1 cellular context compared by ENCODE assay signal in genomic region chr16:30521873-30522641, GRCh38.
TF ChIP-seq lines count a peak whose summit lies in the region.

No MANE protein-coding gene starts in this region.

TF ChIP-seq in HepG2, 621 proteins besides CTCF, POLR2A, EP300 and RAD21 (continued from another document and continues in another):
- TF ChIP-seq FOXO4 (CRISPR knock-in tag; conservative IDR thresholded peaks at IDR 0.05) (no peak), RCOR2 (CRISPR knock-in tag; IDR thresholded peaks at IDR 0.05) (no peak; the same call in 1 of the 2 replicates), IRF9 (CRISPR knock-in tag; IDR thresholded peaks at IDR 0.05; ENCODE audit: borderline replicate concordance) (no peak), XRCC5 (optimal IDR thresholded peaks at IDR 0.05; ENCODE audit: low read length) (no peak), MAF1 (CRISPR knock-in tag; IDR thresholded peaks at IDR 0.05; ENCODE audit: borderline replicate concordance) (no peak), ZFP36 (IDR thresholded peaks at IDR 0.05; ENCODE audit: borderline replicate concordance, low read depth, low read length, partially characterized antibody) (no peak), TP53 (CRISPR knock-in tag; conservative IDR thresholded peaks at IDR 0.05) (no peak), HOXA7 (CRISPR knock-in tag; IDR thresholded peaks at IDR 0.05) (no peak), ZFP36L2 (CRISPR knock-in tag; IDR thresholded peaks at IDR 0.05) (no peak), PHF5A (CRISPR knock-in tag; IDR thresholded peaks at IDR 0.05; ENCODE audit: low read depth, unreplicated experiment) (peak; percentile 78), HNF4A (CRISPR knock-in tag; IDR thresholded peaks at IDR 0.05) (peak; percentile 16; the same call in 1 of the 2 replicates), HOXA9 (CRISPR knock-in tag; IDR thresholded peaks at IDR 0.05; ENCODE audit: borderline replicate concordance) (no peak), POLR2G (IDR thresholded peaks at IDR 0.05; ENCODE audit: low read depth, low read length) (no peak), MTF1 (CRISPR knock-in tag; IDR thresholded peaks at IDR 0.05) (no peak), HOXD1 (CRISPR knock-in tag; IDR thresholded peaks at IDR 0.05) (no peak), ZFP1 (CRISPR knock-in tag; IDR thresholded peaks at IDR 0.05) (no peak), DNMT1 (CRISPR knock-in tag; IDR thresholded peaks at IDR 0.05) (no peak), TEAD2 (CRISPR knock-in tag; IDR thresholded peaks at IDR 0.05) (no peak), FOXP1 (IDR thresholded peaks at IDR 0.05) (no peak), FOXP1 (CRISPR knock-in tag; IDR thresholded peaks at IDR 0.05) (peak; percentile 16; the same call in 1 of the 2 replicates), HMGXB3 (CRISPR knock-in tag; IDR thresholded peaks at IDR 0.05; ENCODE audit: borderline replicate concordance) (no peak; the same call in 1 of the 2 replicates), RFX3 (CRISPR knock-in tag; IDR thresholded peaks at IDR 0.05) (no peak), ZNF382 (CRISPR knock-in tag; IDR thresholded peaks at IDR 0.05; ENCODE audit: borderline replicate concordance) (no peak), SAFB2 (CRISPR knock-in tag; IDR thresholded peaks at IDR 0.05; ENCODE audit: borderline replicate concordance, low read depth) (no peak; the same call in 1 of the 2 replicates), NFE2 (CRISPR knock-in tag; IDR thresholded peaks at IDR 0.05) (no peak), ZNF784 (CRISPR knock-in tag; IDR thresholded peaks at IDR 0.05; ENCODE audit: borderline replicate concordance) (no peak), ERF (CRISPR knock-in tag; IDR thresholded peaks at IDR 0.05) (peak; percentile 59; the same call in 1 of the 2 replicates), FOXJ3 (CRISPR knock-in tag; IDR thresholded peaks at IDR 0.05; ENCODE audit: borderline replicate concordance) (no peak), SSRP1 (CRISPR knock-in tag; IDR thresholded peaks at IDR 0.05) (no peak), ZGPAT (CRISPR knock-in tag; IDR thresholded peaks at IDR 0.05) (no peak), KLF15 (CRISPR knock-in tag; IDR thresholded peaks at IDR 0.05; ENCODE audit: borderline replicate concordance) (no peak)
- TF ChIP-seq, protein P1, sequence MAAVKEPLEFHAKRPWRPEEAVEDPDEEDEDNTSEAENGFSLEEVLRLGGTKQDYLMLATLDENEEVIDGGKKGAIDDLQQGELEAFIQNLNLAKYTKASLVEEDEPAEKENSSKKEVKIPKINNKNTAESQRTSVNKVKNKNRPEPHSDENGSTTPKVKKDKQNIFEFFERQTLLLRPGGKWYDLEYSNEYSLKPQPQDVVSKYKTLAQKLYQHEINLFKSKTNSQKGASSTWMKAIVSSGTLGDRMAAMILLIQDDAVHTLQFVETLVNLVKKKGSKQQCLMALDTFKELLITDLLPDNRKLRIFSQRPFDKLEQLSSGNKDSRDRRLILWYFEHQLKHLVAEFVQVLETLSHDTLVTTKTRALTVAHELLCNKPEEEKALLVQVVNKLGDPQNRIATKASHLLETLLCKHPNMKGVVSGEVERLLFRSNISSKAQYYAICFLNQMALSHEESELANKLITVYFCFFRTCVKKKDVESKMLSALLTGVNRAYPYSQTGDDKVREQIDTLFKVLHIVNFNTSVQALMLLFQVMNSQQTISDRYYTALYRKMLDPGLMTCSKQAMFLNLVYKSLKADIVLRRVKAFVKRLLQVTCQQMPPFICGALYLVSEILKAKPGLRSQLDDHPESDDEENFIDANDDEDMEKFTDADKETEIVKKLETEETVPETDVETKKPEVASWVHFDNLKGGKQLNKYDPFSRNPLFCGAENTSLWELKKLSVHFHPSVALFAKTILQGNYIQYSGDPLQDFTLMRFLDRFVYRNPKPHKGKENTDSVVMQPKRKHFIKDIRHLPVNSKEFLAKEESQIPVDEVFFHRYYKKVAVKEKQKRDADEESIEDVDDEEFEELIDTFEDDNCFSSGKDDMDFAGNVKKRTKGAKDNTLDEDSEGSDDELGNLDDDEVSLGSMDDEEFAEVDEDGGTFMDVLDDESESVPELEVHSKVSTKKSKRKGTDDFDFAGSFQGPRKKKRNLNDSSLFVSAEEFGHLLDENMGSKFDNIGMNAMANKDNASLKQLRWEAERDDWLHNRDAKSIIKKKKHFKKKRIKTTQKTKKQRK (IDR thresholded peaks at IDR 0.05; ENCODE audit: low read length), result no peak
- TF ChIP-seq, protein P2, sequence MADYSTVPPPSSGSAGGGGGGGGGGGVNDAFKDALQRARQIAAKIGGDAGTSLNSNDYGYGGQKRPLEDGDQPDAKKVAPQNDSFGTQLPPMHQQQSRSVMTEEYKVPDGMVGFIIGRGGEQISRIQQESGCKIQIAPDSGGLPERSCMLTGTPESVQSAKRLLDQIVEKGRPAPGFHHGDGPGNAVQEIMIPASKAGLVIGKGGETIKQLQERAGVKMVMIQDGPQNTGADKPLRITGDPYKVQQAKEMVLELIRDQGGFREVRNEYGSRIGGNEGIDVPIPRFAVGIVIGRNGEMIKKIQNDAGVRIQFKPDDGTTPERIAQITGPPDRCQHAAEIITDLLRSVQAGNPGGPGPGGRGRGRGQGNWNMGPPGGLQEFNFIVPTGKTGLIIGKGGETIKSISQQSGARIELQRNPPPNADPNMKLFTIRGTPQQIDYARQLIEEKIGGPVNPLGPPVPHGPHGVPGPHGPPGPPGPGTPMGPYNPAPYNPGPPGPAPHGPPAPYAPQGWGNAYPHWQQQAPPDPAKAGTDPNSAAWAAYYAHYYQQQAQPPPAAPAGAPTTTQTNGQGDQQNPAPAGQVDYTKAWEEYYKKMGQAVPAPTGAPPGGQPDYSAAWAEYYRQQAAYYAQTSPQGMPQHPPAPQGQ (CRISPR knock-in tag; IDR thresholded peaks at IDR 0.05; ENCODE audit: borderline replicate concordance), result no peak; the same call in 1 of the 2 replicates
- TF ChIP-seq, protein P3, sequence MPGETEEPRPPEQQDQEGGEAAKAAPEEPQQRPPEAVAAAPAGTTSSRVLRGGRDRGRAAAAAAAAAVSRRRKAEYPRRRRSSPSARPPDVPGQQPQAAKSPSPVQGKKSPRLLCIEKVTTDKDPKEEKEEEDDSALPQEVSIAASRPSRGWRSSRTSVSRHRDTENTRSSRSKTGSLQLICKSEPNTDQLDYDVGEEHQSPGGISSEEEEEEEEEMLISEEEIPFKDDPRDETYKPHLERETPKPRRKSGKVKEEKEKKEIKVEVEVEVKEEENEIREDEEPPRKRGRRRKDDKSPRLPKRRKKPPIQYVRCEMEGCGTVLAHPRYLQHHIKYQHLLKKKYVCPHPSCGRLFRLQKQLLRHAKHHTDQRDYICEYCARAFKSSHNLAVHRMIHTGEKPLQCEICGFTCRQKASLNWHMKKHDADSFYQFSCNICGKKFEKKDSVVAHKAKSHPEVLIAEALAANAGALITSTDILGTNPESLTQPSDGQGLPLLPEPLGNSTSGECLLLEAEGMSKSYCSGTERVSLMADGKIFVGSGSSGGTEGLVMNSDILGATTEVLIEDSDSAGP (CRISPR knock-in tag; IDR thresholded peaks at IDR 0.05; ENCODE audit: borderline replicate concordance), result peak; percentile 64
- TF ChIP-seq, protein P4, sequence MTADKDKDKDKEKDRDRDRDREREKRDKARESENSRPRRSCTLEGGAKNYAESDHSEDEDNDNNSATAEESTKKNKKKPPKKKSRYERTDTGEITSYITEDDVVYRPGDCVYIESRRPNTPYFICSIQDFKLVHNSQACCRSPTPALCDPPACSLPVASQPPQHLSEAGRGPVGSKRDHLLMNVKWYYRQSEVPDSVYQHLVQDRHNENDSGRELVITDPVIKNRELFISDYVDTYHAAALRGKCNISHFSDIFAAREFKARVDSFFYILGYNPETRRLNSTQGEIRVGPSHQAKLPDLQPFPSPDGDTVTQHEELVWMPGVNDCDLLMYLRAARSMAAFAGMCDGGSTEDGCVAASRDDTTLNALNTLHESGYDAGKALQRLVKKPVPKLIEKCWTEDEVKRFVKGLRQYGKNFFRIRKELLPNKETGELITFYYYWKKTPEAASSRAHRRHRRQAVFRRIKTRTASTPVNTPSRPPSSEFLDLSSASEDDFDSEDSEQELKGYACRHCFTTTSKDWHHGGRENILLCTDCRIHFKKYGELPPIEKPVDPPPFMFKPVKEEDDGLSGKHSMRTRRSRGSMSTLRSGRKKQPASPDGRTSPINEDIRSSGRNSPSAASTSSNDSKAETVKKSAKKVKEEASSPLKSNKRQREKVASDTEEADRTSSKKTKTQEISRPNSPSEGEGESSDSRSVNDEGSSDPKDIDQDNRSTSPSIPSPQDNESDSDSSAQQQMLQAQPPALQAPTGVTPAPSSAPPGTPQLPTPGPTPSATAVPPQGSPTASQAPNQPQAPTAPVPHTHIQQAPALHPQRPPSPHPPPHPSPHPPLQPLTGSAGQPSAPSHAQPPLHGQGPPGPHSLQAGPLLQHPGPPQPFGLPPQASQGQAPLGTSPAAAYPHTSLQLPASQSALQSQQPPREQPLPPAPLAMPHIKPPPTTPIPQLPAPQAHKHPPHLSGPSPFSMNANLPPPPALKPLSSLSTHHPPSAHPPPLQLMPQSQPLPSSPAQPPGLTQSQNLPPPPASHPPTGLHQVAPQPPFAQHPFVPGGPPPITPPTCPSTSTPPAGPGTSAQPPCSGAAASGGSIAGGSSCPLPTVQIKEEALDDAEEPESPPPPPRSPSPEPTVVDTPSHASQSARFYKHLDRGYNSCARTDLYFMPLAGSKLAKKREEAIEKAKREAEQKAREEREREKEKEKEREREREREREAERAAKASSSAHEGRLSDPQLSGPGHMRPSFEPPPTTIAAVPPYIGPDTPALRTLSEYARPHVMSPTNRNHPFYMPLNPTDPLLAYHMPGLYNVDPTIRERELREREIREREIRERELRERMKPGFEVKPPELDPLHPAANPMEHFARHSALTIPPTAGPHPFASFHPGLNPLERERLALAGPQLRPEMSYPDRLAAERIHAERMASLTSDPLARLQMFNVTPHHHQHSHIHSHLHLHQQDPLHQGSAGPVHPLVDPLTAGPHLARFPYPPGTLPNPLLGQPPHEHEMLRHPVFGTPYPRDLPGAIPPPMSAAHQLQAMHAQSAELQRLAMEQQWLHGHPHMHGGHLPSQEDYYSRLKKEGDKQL (CRISPR knock-in tag; IDR thresholded peaks at IDR 0.05; ENCODE audit: low read depth), result no peak
- TF ChIP-seq, protein P5, sequence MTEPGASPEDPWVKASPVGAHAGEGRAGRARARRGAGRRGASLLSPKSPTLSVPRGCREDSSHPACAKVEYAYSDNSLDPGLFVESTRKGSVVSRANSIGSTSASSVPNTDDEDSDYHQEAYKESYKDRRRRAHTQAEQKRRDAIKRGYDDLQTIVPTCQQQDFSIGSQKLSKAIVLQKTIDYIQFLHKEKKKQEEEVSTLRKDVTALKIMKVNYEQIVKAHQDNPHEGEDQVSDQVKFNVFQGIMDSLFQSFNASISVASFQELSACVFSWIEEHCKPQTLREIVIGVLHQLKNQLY (CRISPR knock-in tag; IDR thresholded peaks at IDR 0.05), result no peak
